Comparison of ENCODE assay signal across 13 cellular contexts in the genomic region with DNA sequence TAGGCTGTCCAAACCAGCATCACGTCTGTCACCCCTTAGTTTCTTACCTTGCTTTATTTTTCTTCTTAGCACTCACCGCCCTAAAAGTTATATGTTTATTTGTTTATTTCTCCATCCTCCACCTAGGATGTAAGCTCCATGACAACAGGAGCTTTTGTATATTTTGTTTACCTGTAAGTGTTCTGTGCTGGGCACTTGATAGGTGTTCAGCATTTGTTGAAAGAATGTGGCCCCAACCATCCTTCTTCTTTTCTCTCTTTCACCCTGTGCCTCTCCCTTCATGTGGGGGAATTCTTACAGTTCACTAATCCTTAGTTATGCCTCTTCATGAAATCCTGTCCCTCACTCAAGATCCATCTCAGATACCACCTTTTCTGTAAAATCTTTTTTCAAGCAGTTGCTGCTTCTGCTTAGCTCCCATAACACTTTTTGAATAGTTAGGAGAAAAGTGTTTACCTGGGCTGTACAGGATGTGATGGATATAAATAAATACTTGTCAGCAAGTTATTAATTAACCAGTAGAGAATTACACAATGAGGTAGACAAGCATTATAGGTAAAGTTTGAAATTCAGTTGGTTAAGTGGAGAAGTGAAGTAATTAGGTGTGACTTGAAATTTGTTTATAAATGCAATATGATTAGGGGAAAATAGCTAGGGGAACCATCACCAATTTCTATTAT. TPM values are rescaled to one million over a fixed set of nuclear protein-coding genes. Genes with fewer than 3 reads are reported as not detected.
A peak's percentile ranks its signal among the peaks of the same experiment; 100 is the strongest.
DNase-seq lines count a peak whose midpoint lies in the region; ATAC-seq, FAIRE-seq and TF ChIP-seq lines count a peak whose summit lies in the region.
"Had no signal": no experiment of that assay in that cellular context is flagged by ENCODE, and none has a peak within 500 bp of the region (broad histone marks: within the 10 kb centered on the region; RNA-seq: fewer than 3 reads in every experiment).

No MANE protein-coding gene starts in this region.

- H4K20me1 ChIP-seq in GM23338 (replicated peaks; ENCODE audit: insufficient read depth) = no peaks in the 10 kb centered on the region

- H3K4me1 ChIP-seq in A549 (peaks cover 68% of the 10 kb centered on the region), GM23338 (ENCODE audit: insufficient read depth) (peaks cover 52% of the 10 kb centered on the region), esophagus squamous epithelium (peaks cover 22 to 99% (median 29%) of the 10 kb centered on the region in 3 donors)
- H3K4me1 ChIP-seq: testis had no signal

- no peak for TF ChIP-seq EP300 in A549 (IDR thresholded peaks at IDR 0.05)

- no peak overlapping the region for H2AFZ ChIP-seq in GM23338

- H3K27ac ChIP-seq in A549 (peak overlapping the region in 1 of 2 experiments; percentile 33; a peak in 2 of 6 replicates), GM23338 (ENCODE audit: low read depth) (no peak overlapping the region), esophagus squamous epithelium (peak overlapping the region; percentile 22 to 97 (median 81))
- H3K27ac ChIP-seq: testis had no signal

- H3K4me2 ChIP-seq in A549 = peak overlapping the region; percentile 64
- H3K4me2 ChIP-seq in GM23338 = no peak overlapping the region

- H3K9me3 ChIP-seq in A549 (no peaks in the 10 kb centered on the region), esophagus squamous epithelium (no peaks in the 10 kb centered on the region)
- H3K9me3 ChIP-seq: testis had no signal

- H3K27ac Mint-ChIP-seq in GM23338 = no peak overlapping the region
- H3K27ac Mint-ChIP-seq in activated CD8-positive, alpha-beta T cell treated with anti-CD3 and anti-CD28 coated beads, Interleukin-2, amount 10 ng/mL, durations not matched to agents 7 days and 5 days = no peak overlapping the region

- no peaks in the 10 kb centered on the region for H3K36me3 ChIP-seq in GM23338 (ENCODE audit: insufficient read depth)
- H3K36me3 ChIP-seq in esophagus squamous epithelium = peaks cover 0 to 19% (median 0%) of the 10 kb centered on the region in 3 donors

- no peak overlapping the region for H3K4me3 Mint-ChIP-seq in GM23338
- H3K4me3 Mint-ChIP-seq in activated CD8-positive, alpha-beta T cell treated with anti-CD3 and anti-CD28 coated beads, Interleukin-2, amount 10 ng/mL, durations not matched to agents 7 days and 5 days = no peak overlapping the region
- H3K4me3 Mint-ChIP-seq: neural crest cell had no signal

- H3K27me3 ChIP-seq in GM23338 (ENCODE audit: insufficient read depth) = no peaks in the 10 kb centered on the region
- no peaks in the 10 kb centered on the region for H3K27me3 ChIP-seq in esophagus squamous epithelium
- H3K27me3 ChIP-seq: testis had no signal

- peaks cover 71% of the 10 kb centered on the region for H3K79me2 ChIP-seq in GM23338 (replicated peaks; ENCODE audit: insufficient read depth)

- TF ChIP-seq POLR2A in A549 (IDR thresholded peaks at IDR 0.05; ENCODE audit: low read length) = no peak
- no peak for TF ChIP-seq POLR2A in esophagus squamous epithelium (IDR thresholded peaks at IDR 0.05)

- no peak for DNase-seq in A549 (ENCODE audit: low read depth in 1 of 2, low spot score in 1 of 2)
- DNase-seq in GM23338 (ENCODE audit: low spot score) = peak; percentile 29
- DNase-seq in esophagus squamous epithelium (lab: John Stamatoyannopoulos, UW) = no peak
- DNase-seq in renal cortical epithelial cell (ENCODE audit: low read depth) = peak; percentile 81
- DNase-seq in activated CD8-positive, alpha-beta T cell treated with anti-CD3 and anti-CD28 coated beads, Interleukin-2, amount 10 ng/mL, durations not matched to agents 7 days and 5 days = no peak
- no peak for DNase-seq in SW 1271 (lab: John Stamatoyannopoulos, UW)
- no peak for DNase-seq in MV-4-11 (lab: John Stamatoyannopoulos, UW)
- DNase-seq: activated CD4-positive, alpha-beta T cell treated with anti-CD3 and anti-CD28 coated beads, Interleukin-2, amount 50 U/mL, for 48 hours; activated effector memory CD4-positive, alpha-beta T cell treated with Interleukin-2 at 50 U/mL for 16 hours; NCI-H1694; testis had no signal

- H3F3A ChIP-seq in GM23338 (replicated peaks; ENCODE audit: low read depth) = no peaks in the 10 kb centered on the region

- no peak for ATAC-seq in A549
- no peak for ATAC-seq in GM23338
- ATAC-seq in HG02973 (IDR thresholded peaks at IDR 0.05; ENCODE audit: unreplicated experiment) = no peak
- ATAC-seq in activated CD8-positive, alpha-beta T cell treated with anti-CD3 and anti-CD28 coated beads, Interleukin-2, amount 10 ng/mL, durations not matched to agents 7 days and 5 days = no peak

- CTCF ChIA-PET in A549 (lab: Yijun Ruan, JAX) = interaction anchor here (1.0 to 1.2 kb wide), 3 partner anchors 93 to 509 kb away, joined by 3 to 4 read pairs (median 3); no protein-coding TSS in a partner anchor
- CTCF ChIA-PET in activated CD8-positive, alpha-beta T cell treated with anti-CD3 and anti-CD28 coated beads, Interleukin-2, amount 10 ng/mL, durations not matched to agents 7 days and 5 days (lab: Charles Lee) = interaction anchor here (0.6 to 3.6 kb wide), 4 partner anchors 30 to 382 kb away, joined by 3 to 15 read pairs (median 4); no protein-coding TSS in a partner anchor

- 86% methylated on average over 2 of the region's 2 CpGs for WGBS in A549 (ENCODE audit: missing lambda C conversion rate)
- 32 to 56% methylated on average over 2 of the region's 2 CpGs for WGBS in esophagus squamous epithelium, 2 donors

- H3K9me2 ChIP-seq in GM23338 (ENCODE audit: insufficient read depth) = no peaks in the 10 kb centered on the region

- TF ChIP-seq CTCF in A549 (IDR thresholded peaks at IDR 0.05) (no peak), GM23338 (conservative IDR thresholded peaks at IDR 0.05; ENCODE audit: low read depth in 2 of 2) (no peak), esophagus squamous epithelium (IDR thresholded peaks at IDR 0.05) (no peak)

- FAIRE-seq in A549 (lab: Jason Lieb, UNC) = no peak

- intact Hi-C loops in esophagus squamous epithelium (cut with DNase I) = loop anchor here (10.0 kb wide), 1 partner anchor 323 kb away; no protein-coding TSS in a partner anchor

- H3K4me1 Mint-ChIP-seq in GM23338 = peaks cover 43% of the 10 kb centered on the region
- peaks cover 25% of the 10 kb centered on the region for H3K4me1 Mint-ChIP-seq in activated CD8-positive, alpha-beta T cell treated with anti-CD3 and anti-CD28 coated beads, Interleukin-2, amount 10 ng/mL, durations not matched to agents 7 days and 5 days (ENCODE audit: low read depth)
- H3K4me1 Mint-ChIP-seq: neural crest cell had no signal

- H3K9me3 Mint-ChIP-seq in GM23338 = no peaks in the 10 kb centered on the region
- no peaks in the 10 kb centered on the region for H3K9me3 Mint-ChIP-seq in activated CD8-positive, alpha-beta T cell treated with anti-CD3 and anti-CD28 coated beads, Interleukin-2, amount 10 ng/mL, durations not matched to agents 7 days and 5 days (ENCODE audit: insufficient read depth)
- H3K9me3 Mint-ChIP-seq: neural crest cell had no signal

- no peak for TF ChIP-seq RAD21 in A549 (conservative IDR thresholded peaks at IDR 0.05 in 1 of 2, IDR thresholded peaks at IDR 0.05 in 1 of 2)

- POLR2A ChIA-PET in A549 (lab: Yijun Ruan, JAX) = interaction anchor here (1.1 to 2.0 kb wide), 2 partner anchors 9 to 10 kb away, joined by 4 to 5 read pairs; partner anchors contain the start of gene AHR
- POLR2A ChIA-PET in activated CD8-positive, alpha-beta T cell treated with anti-CD3 and anti-CD28 coated beads, Interleukin-2, amount 10 ng/mL, durations not matched to agents 7 days and 5 days (lab: Charles Lee) = interaction anchor here (0.6 to 1.4 kb wide), 2 partner anchors 10 to 35 kb away, joined by 3 to 7 read pairs; partner anchors contain the start of gene AHR

- H3K4me3 ChIP-seq in A549 (no peak overlapping the region), GM23338 (no peak overlapping the region), esophagus squamous epithelium (peak overlapping the region in 3 of 4 donors; percentile 2 to 100 (median 10))
- H3K4me3 ChIP-seq: testis had no signal

- H3K27me3 Mint-ChIP-seq in GM23338 (ENCODE audit: insufficient read depth, low read depth, poor library complexity) = no peaks in the 10 kb centered on the region
- no peaks in the 10 kb centered on the region for H3K27me3 Mint-ChIP-seq in activated CD8-positive, alpha-beta T cell treated with anti-CD3 and anti-CD28 coated beads, Interleukin-2, amount 10 ng/mL, durations not matched to agents 7 days and 5 days (ENCODE audit: low read depth)

- no peaks in the 10 kb centered on the region for H3K36me3 Mint-ChIP-seq in GM23338 (ENCODE audit: low read depth)
- peaks cover 23% of the 10 kb centered on the region for H3K36me3 Mint-ChIP-seq in activated CD8-positive, alpha-beta T cell treated with anti-CD3 and anti-CD28 coated beads, Interleukin-2, amount 10 ng/mL, durations not matched to agents 7 days and 5 days (ENCODE audit: low read depth)

TF ChIP-seq in A549, 52 proteins besides CTCF, POLR2A, EP300 and RAD21 (continues in another document):
- TF ChIP-seq SMC3 (IDR thresholded peaks at IDR 0.05) = no peak
- peak; percentile 57 for TF ChIP-seq MAFK (IDR thresholded peaks at IDR 0.05; ENCODE audit: partially characterized antibody)
- no peak for TF ChIP-seq HEYL (CRISPR knock-in tag; IDR thresholded peaks at IDR 0.05)
- TF ChIP-seq KDM5A (IDR thresholded peaks at IDR 0.05) = no peak
- TF ChIP-seq, protein P1, sequence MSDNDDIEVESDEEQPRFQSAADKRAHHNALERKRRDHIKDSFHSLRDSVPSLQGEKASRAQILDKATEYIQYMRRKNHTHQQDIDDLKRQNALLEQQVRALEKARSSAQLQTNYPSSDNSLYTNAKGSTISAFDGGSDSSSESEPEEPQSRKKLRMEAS (IDR thresholded peaks at IDR 0.05) = no peak

TF ChIP-seq in GM23338, 12 proteins besides CTCF, POLR2A, EP300 and RAD21 (continues in another document):
- no peak for TF ChIP-seq EZH2 (IDR thresholded peaks at IDR 0.05; ENCODE audit: low read depth, unreplicated experiment)
- TF ChIP-seq ZNF331 (CRISPR knock-in tag; IDR thresholded peaks at IDR 0.05; ENCODE audit: low read depth) = no peak
- TF ChIP-seq CREB1 (CRISPR knock-in tag; IDR thresholded peaks at IDR 0.05; ENCODE audit: low read depth) = no peak
- TF ChIP-seq JUNB (IDR thresholded peaks at IDR 0.05; ENCODE audit: unreplicated experiment) = no peak

RNA-seq across cellular contexts. Expression of gene AHR, which starts 9.7 kb away (rescaled TPM):
- polyA plus RNA-seq in A549 (2011; rRNA removed) = 14.3 and 50.1 TPM in 2 replicates
- polyA plus RNA-seq in A549 (2012; cell fraction: cytosol; rRNA removed) = 1.9 and 2.4 TPM in 2 replicates
- polyA plus RNA-seq in A549 (2012; cell fraction: nucleus; rRNA removed) = 4.5 and 7.6 TPM in 2 replicates
- polyA plus RNA-seq in A549 (2017; fragmentation: RNase III; extraction: RNeasy Plus Mini Kit Qiagen cat#74134 plus additional on column Dnase treatment) = 7.8 to 11.4 TPM (median 9.1 TPM) in 3 replicates
- 14.6 and 15.9 TPM in 2 replicates for polyA minus RNA-seq in A549 (2011; rRNA and poly(A)+ RNA removed)
- 12.2 and 14.9 TPM in 2 replicates for total RNA-seq in GM23338 (2014; rRNA removed; shearing (Covaris generic))
- 3.4 and 3.5 TPM in 2 replicates for polyA plus RNA-seq in GM23338 (2016; fragmentation: Nextera tagmentation; extraction: Ambion mirVana)
- 10 to 100 TPM; 29.8 to 89.5 (median 57.5) TPM for total RNA-seq in esophagus squamous epithelium
- 96.7 and 214 TPM in 2 replicates for total RNA-seq in renal cortical epithelial cell
- total RNA-seq in activated CD8-positive, alpha-beta T cell treated with anti-CD3 and anti-CD28 coated beads, Interleukin-2, amount 10 ng/mL, durations not matched to agents 7 days and 5 days = 10 to 100 TPM; 39.0 to 43.7 TPM

Comparison
In these comparisons a context has a peak if more than half of its experiments do, and no peak if none do; other contexts are left out.
1. DNase-seq: peak in GM23338 (single experiment) and renal cortical epithelial cell (single experiment); none in A549 (0 of 2), esophagus squamous epithelium (single experiment), activated CD8-positive, alpha-beta T cell treated with anti-CD3 and anti-CD28 coated beads, Interleukin-2, amount 10 ng/mL, durations not matched to agents 7 days and 5 days (single experiment), SW 1271 (0 of 2) and MV-4-11 (single experiment).
2. H3K4me3 ChIP-seq: peak in esophagus squamous epithelium (3 of 4); none in A549 (single experiment) and GM23338 (single experiment).